In genomic region chr2:218529990-218530389, GRCh38 we compare ENCODE assay signal across 10 cellular contexts.
"Had no signal": no experiment of that assay in that cellular context is flagged by ENCODE, and none has a peak within 500 bp of the region (broad histone marks: within the 10 kb centered on the region; RNA-seq: fewer than 3 reads in every experiment).

No MANE protein-coding gene starts in this region.

- H3K27ac ChIP-seq: GM23248 had no signal

- H3K4me3 ChIP-seq: GM23248, GM23338, HAP-1 had no signal

- DNase-seq: GM23248, GOT3, H7, H9, HCEC 1CT, HFFc6 had no signal

- H3K9me3 ChIP-seq: HAP-1 had no signal

- FAIRE-seq: H1, H54 had no signal

- H3K4me1 ChIP-seq: HAP-1 had no signal
